Comparison of ENCODE assay signal across 11 cellular contexts in genomic region chr21:26124421-26124833, GRCh38. TPM values are rescaled to one million over a fixed set of nuclear protein-coding genes. Genes with fewer than 3 reads are reported as not detected.
DNase-seq lines count a peak whose midpoint lies in the region; ATAC-seq and TF ChIP-seq lines count a peak whose summit lies in the region.
"Had no signal": no experiment of that assay in that cellular context is flagged by ENCODE, and none has a peak within 500 bp of the region (broad histone marks: within the 10 kb centered on the region; RNA-seq: fewer than 3 reads in every experiment).

No MANE protein-coding gene starts in this region.

- 14 to 15% methylated on average over 4 of the region's 4 CpGs for WGBS in gastroesophageal sphincter (ENCODE audit: low coverage in 1 of 2), 2 donors
- WGBS in prostate gland = 7% methylated on average over 4 of the region's 4 CpGs

- intact Hi-C loops in prostate gland (cut with DNase I) = loop anchor here (10.0 kb wide), 1 partner anchor 60 kb away; no protein-coding TSS in a partner anchor

- ATAC-seq in WTC11 (no peak), gastroesophageal sphincter (peak; percentile 78), HG02970 (IDR thresholded peaks at IDR 0.05; ENCODE audit: low FRiP score, unreplicated experiment) (no peak), HG02870 (IDR thresholded peaks at IDR 0.05; ENCODE audit: unreplicated experiment) (no peak)

- no peak for DNase-seq in WTC11 (ENCODE audit: low spot score)
- DNase-seq in prostate gland (ENCODE audit: low spot score) = no peak
- DNase-seq in H7 = no peak
- no peak for DNase-seq in NCI-H146 treated with DMSO at 0.1 percent for 48 hours (lab: John Stamatoyannopoulos, UW; ENCODE audit: unreplicated experiment)
- DNase-seq: Peyer's patch; stimulated activated naive CD4-positive, alpha-beta T cell treated with Interleukin-2 at 50 U/mL for 16 hours had no signal

- CTCF ChIA-PET in HEK293 (lab: Yijun Ruan, JAX) = interaction anchor here (0.8 to 1.0 kb wide), 2 partner anchors 14 to 25 kb away, joined by 3 read pairs; no protein-coding TSS in a partner anchor
- CTCF ChIA-PET in WTC11 (lab: Charles Lee) = no interaction called here

- H3K4me1 ChIP-seq in HEK293 (ENCODE audit: control insufficient read depth, insufficient read depth, low read length) (peaks cover 52% of the 10 kb centered on the region), gastroesophageal sphincter (peaks cover 19 to 87% (median 26%) of the 10 kb centered on the region in 3 donors), prostate gland (replicated peaks) (peaks cover 14% of the 10 kb centered on the region)

- H3K27me3 ChIP-seq in gastroesophageal sphincter = no peaks in the 10 kb centered on the region
- no peaks in the 10 kb centered on the region for H3K27me3 ChIP-seq in prostate gland (replicated peaks; ENCODE audit: insufficient read depth)
- no peaks in the 10 kb centered on the region for H3K27me3 ChIP-seq in H7 (ENCODE audit: control insufficient read depth, insufficient read depth, low read length)
- H3K27me3 ChIP-seq: neutrophil, Peyer's patch had no signal

- peaks cover 94% of the 10 kb centered on the region for H3K4me1 Mint-ChIP-seq in WTC11

- no peak for TF ChIP-seq EP300 in gastroesophageal sphincter (IDR thresholded peaks at IDR 0.05)

- H3K27me3 Mint-ChIP-seq in WTC11 (ENCODE audit: low read depth) = no peaks in the 10 kb centered on the region

- H3K27ac ChIP-seq in HEK293 (ENCODE audit: extremely low read depth, low read depth, low read length) (peak overlapping the region; percentile 20), gastroesophageal sphincter (peak overlapping the region; percentile 49 to 71 (median 64)), prostate gland (peak overlapping the region; percentile 21 to 30)
- H3K27ac ChIP-seq: neutrophil had no signal

- H3K4me3 Mint-ChIP-seq in WTC11 = peak overlapping the region; percentile 25; the same call in 1 of the 2 replicates

- POLR2A ChIA-PET in HEK293 (lab: Yijun Ruan, JAX) (interaction anchor here (1.4 to 1.9 kb wide), 2 partner anchors 16 to 24 kb away, joined by 4 to 5 read pairs; no protein-coding TSS in a partner anchor), WTC11 (lab: Charles Lee) (interaction anchor here (0.9 kb wide), 1 partner anchor 21 kb away, joined by 3 read pairs; no protein-coding TSS in a partner anchor)

- TF ChIP-seq CTCF in HEK293 (tag by site-specific recombination; IDR thresholded peaks at IDR 0.05) (no peak), WTC11 (IDR thresholded peaks at IDR 0.05) (no peak), gastroesophageal sphincter (IDR thresholded peaks at IDR 0.05) (no peak), prostate gland (IDR thresholded peaks at IDR 0.05) (no peak)

- H3K9me3 ChIP-seq in HEK293 (ENCODE audit: control insufficient read depth, insufficient read depth, low read depth, low read length) = no peaks in the 10 kb centered on the region
- no peaks in the 10 kb centered on the region for H3K9me3 ChIP-seq in gastroesophageal sphincter
- H3K9me3 ChIP-seq in prostate gland = no peaks in the 10 kb centered on the region
- H3K9me3 ChIP-seq: neutrophil, Peyer's patch had no signal

- H3K36me3 Mint-ChIP-seq in WTC11 = no peaks in the 10 kb centered on the region

- no peaks in the 10 kb centered on the region; a peak in 1 of 3 replicates for H3K36me3 ChIP-seq in HEK293 (ENCODE audit: control insufficient read depth in 2 of 2, insufficient read depth in 1 of 2, low read length in 2 of 2)
- H3K36me3 ChIP-seq in gastroesophageal sphincter = no peaks in the 10 kb centered on the region
- no peaks in the 10 kb centered on the region for H3K36me3 ChIP-seq in prostate gland
- H3K36me3 ChIP-seq in H7 (replicated peaks; ENCODE audit: control insufficient read depth, insufficient read depth, low read length) = no peaks in the 10 kb centered on the region
- H3K36me3 ChIP-seq: neutrophil, Peyer's patch had no signal

- peak overlapping the region; percentile 73 for H3K27ac Mint-ChIP-seq in WTC11

- TF ChIP-seq POLR2A in gastroesophageal sphincter (IDR thresholded peaks at IDR 0.05) = no peak
- no peak for TF ChIP-seq POLR2A in prostate gland (IDR thresholded peaks at IDR 0.05)

- H3K9me3 Mint-ChIP-seq in WTC11 = no peaks in the 10 kb centered on the region

- H3K4me3 ChIP-seq in HEK293 (ENCODE audit: low read depth, low read length) (no peak overlapping the region), gastroesophageal sphincter (no peak overlapping the region), prostate gland (no peak overlapping the region), H7 (ENCODE audit: insufficient read depth, low read depth, low read length) (no peak overlapping the region)
- H3K4me3 ChIP-seq: Peyer's patch had no signal

TF ChIP-seq in HEK293, 187 proteins besides CTCF, POLR2A, EP300 and RAD21 (continues in another document):
- TF ChIP-seq TRIM28 (IDR thresholded peaks at IDR 0.05; ENCODE audit: borderline replicate concordance, low read length) (peak; percentile 90), ZNF184 (tag by site-specific recombination; IDR thresholded peaks at IDR 0.05) (0 out of 2 replicates have a peak, but pooled peaks have one; percentile 5), PRDM6 (tag by site-specific recombination; IDR thresholded peaks at IDR 0.05) (peak; percentile 82), ZNF366 (tag by site-specific recombination; conservative IDR thresholded peaks at IDR 0.05) (peak; percentile 61), ZNF10 (tag by site-specific recombination; IDR thresholded peaks at IDR 0.05) (0 out of 2 replicates have a peak, but pooled peaks have one; percentile 51), OVOL3 (tag by site-specific recombination; IDR thresholded peaks at IDR 0.05) (peak; percentile 9; the same call in 1 of the 2 replicates)

TF ChIP-seq in WTC11, 78 proteins besides CTCF, POLR2A, EP300 and RAD21:
- no peak for TF ChIP-seq SMAD4 (CRISPR knock-in tag; IDR thresholded peaks at IDR 0.05)

RNA-seq across cellular contexts. Expression of gene APP, which starts 46.1 kb away (rescaled TPM):
- total RNA-seq in WTC11 (2021) (560 to 657 TPM (median 656 TPM) in 3 replicates), gastroesophageal sphincter (100 to 1,000 TPM; 282 to 724 (median 545) TPM), prostate gland (100 to 1,000 TPM; 267 to 564 TPM)
- 316 and 368 TPM in 2 replicates for total RNA-seq in H7 (2014; rRNA removed; shearing (Covaris generic))
